9 cellular contexts compared by ENCODE assay signal in the genomic region with DNA sequence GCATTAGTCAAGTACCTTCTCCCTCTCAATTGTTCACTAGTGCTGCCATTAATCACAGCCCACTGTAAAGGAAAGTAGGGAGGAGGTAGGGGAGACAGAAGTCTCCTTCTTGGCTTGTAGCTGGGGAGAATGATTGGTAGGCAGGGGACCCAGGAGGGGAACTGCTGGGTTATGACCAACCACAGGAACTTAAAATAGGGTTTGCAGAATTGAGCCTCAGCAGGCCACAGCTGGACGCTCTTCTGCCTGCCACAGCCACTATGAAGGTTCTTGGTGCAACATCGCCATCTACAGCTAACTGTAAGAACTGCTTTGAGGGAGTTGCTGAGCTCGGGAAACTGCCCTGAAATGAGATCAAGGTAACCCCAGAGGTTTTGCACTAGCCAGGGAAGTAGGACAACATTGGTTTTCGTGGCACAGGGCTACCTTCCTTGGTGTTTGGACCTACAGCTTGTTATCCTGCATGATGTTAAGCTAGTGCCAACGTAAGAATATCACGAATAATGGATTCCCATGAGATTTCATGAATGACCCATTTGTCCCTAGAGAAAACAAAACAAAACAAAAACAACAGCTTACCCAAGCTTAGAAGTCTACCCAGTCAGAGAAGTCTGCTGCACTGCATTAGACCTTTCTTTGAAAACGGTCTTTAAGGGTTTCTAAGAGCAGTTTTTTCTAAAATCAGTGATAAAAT.
A peak's percentile ranks its signal among the peaks of the same experiment; 100 is the strongest.
DNase-seq lines count a peak whose midpoint lies in the region; ATAC-seq and TF ChIP-seq lines count a peak whose summit lies in the region.
"Had no signal": no experiment of that assay in that cellular context is flagged by ENCODE, and none has a peak within 500 bp of the region (broad histone marks: within the 10 kb centered on the region; RNA-seq: fewer than 3 reads in every experiment).

No MANE protein-coding gene starts in this region.

- no peaks in the 10 kb centered on the region for H3K27me3 ChIP-seq in adrenal gland
- H3K27me3 ChIP-seq in hepatocyte, result no peaks in the 10 kb centered on the region
- H3K27me3 ChIP-seq in spleen (replicated peaks in 1 of 7), result no peaks in the 10 kb centered on the region

- DNase-seq in Daoy (ENCODE audit: low read depth), result peak; percentile 1
- DNase-seq in NCI-H345 treated with DMSO at 0.1 percent for 48 hours (lab: John Stamatoyannopoulos, UW; ENCODE audit: unreplicated experiment), result peak; percentile 22
- peak; percentile 54 to 78 (median 69) for DNase-seq in adrenal gland
- DNase-seq in hepatocyte (ENCODE audit: low spot score), result peak; percentile 85
- DNase-seq in spleen, result no peak
- DNase-seq in NCI-H226, result no peak
- DNase-seq: activated T-cell treated with anti-CD3 and anti-CD28 coated beads, Interleukin-2, amount 50 U/mL, for 4 hours had no signal

- H2AFZ ChIP-seq in hepatocyte, result no peak overlapping the region

- no peaks in the 10 kb centered on the region for H4K20me1 ChIP-seq in hepatocyte (ENCODE audit: insufficient read depth, poor library complexity, severe bottlenecking)

- TF ChIP-seq POLR2A in adrenal gland (IDR thresholded peaks at IDR 0.05), result no peak
- no peak for TF ChIP-seq POLR2A in spleen (IDR thresholded peaks at IDR 0.05)

- no peaks in the 10 kb centered on the region for H3K9me2 ChIP-seq in hepatocyte (replicated peaks; ENCODE audit: insufficient read depth)

- no peaks in the 10 kb centered on the region for H3K9me3 ChIP-seq in adrenal gland (replicated peaks in 1 of 3)
- no peaks in the 10 kb centered on the region for H3K9me3 ChIP-seq in hepatocyte (ENCODE audit: low read depth)
- H3K9me3 ChIP-seq in spleen, result peaks cover 0 to 3% (median 0%) of the 10 kb centered on the region in 8 donors

- intact Hi-C loops in adrenal gland (cut with DNase I), result loop anchor here (10.0 kb wide), 1 partner anchor 1060 kb away; no protein-coding TSS in a partner anchor
- intact Hi-C loops in spleen (cut with DNase I; ENCODE audit: low total_unique reads), result loop anchor here (10.0 kb wide), 1 partner anchor 1030 kb away; no protein-coding TSS in a partner anchor

- no peak overlapping the region for H3K4me3 ChIP-seq in adrenal gland
- no peak overlapping the region for H3K4me3 ChIP-seq in hepatocyte
- no peak overlapping the region for H3K4me3 ChIP-seq in spleen

- peak overlapping the region in 1 of 5 donors; percentile 13 for H3K27ac ChIP-seq in adrenal gland
- H3K27ac ChIP-seq in hepatocyte, result no peak overlapping the region
- no peak overlapping the region for H3K27ac ChIP-seq in spleen

- WGBS in adrenal gland, 4 donors, result 3 to 7% (median 4%) methylated on average over 7 of the region's 7 CpGs
- WGBS in hepatocyte (ENCODE audit: low lambda C conversion rate, missing lambda C conversion rate), result 15% methylated on average over 7 of the region's 7 CpGs
- 10 to 16% (median 12%) methylated on average over 7 of the region's 7 CpGs for WGBS in spleen, 5 donors

- H3K79me2 ChIP-seq in hepatocyte, result no peaks in the 10 kb centered on the region

- peak; percentile 97 for ATAC-seq in GM19351 (IDR thresholded peaks at IDR 0.05; ENCODE audit: unreplicated experiment)
- peak; percentile 93 for ATAC-seq in HG03175 (IDR thresholded peaks at IDR 0.05; ENCODE audit: unreplicated experiment)

- H3K4me1 ChIP-seq in adrenal gland (replicated peaks in 1 of 2), result peaks cover 0 to 12% of the 10 kb centered on the region in 2 donors
- no peaks in the 10 kb centered on the region for H3K4me1 ChIP-seq in hepatocyte (ENCODE audit: insufficient read depth)
- H3K4me1 ChIP-seq in spleen, result peaks cover 0 to 3% (median 0%) of the 10 kb centered on the region in 6 donors

- TF ChIP-seq CTCF in adrenal gland (IDR thresholded peaks at IDR 0.05) (peak; percentile 59 to 88 (median 78)), hepatocyte (IDR thresholded peaks at IDR 0.05; ENCODE audit: poor library complexity) (peak; percentile 88), spleen (IDR thresholded peaks at IDR 0.05 in 8 of 11, conservative IDR thresholded peaks at IDR 0.05 in 3 of 11) (peak in 10 of 11 experiments; percentile 13 to 79 (median 65))

- no peak overlapping the region for H3K4me2 ChIP-seq in hepatocyte

- H3K36me3 ChIP-seq in adrenal gland (replicated peaks in 1 of 2) (no peaks in the 10 kb centered on the region), hepatocyte (replicated peaks; ENCODE audit: insufficient read depth, low read depth) (no peaks in the 10 kb centered on the region), spleen (no peaks in the 10 kb centered on the region)

Comparison
In these comparisons a context has a peak if more than half of its experiments do, and no peak if none do; other contexts are left out.
1. DNase-seq: peak in Daoy (single experiment), NCI-H345 treated with DMSO at 0.1 percent for 48 hours (single experiment), adrenal gland (7 of 7) and hepatocyte (single experiment); none in spleen (single experiment) and NCI-H226 (single experiment).
2. Peak in every context shown above with its lines, with median percentiles within 50 percentile points of each other: CTCF ChIP-seq.